ENCODE assay signal across 13 cellular contexts in genomic region chr1:12525311-12526181, GRCh38.
DNase-seq lines count a peak whose midpoint lies in the region; ATAC-seq and TF ChIP-seq lines count a peak whose summit lies in the region.
"Had no signal": no experiment of that assay in that cellular context is flagged by ENCODE, and none has a peak within 500 bp of the region (broad histone marks: within the 10 kb centered on the region; RNA-seq: fewer than 3 reads in every experiment).

No MANE protein-coding gene starts in this region.

- H3K27me3 Mint-ChIP-seq in activated CD4-positive, alpha-beta T cell treated with anti-CD3 and anti-CD28 coated beads, Interleukin-2, amount 10 ng/mL, durations not matched to agents 24 days and 14 days: no peaks in the 10 kb centered on the region
- no peaks in the 10 kb centered on the region for H3K27me3 Mint-ChIP-seq in activated CD4-positive, alpha-beta T cell treated with anti-CD3 and anti-CD28 coated beads, Interleukin-2, amount 10 ng/mL, durations not matched to agents 7 days and 5 days
- no peaks in the 10 kb centered on the region for H3K27me3 Mint-ChIP-seq in naive thymus-derived CD4-positive, alpha-beta T cell
- H3K27me3 Mint-ChIP-seq: activated CD8-positive, alpha-beta memory T cell treated with anti-CD3 and anti-CD28 coated beads, Interleukin-2, amount 10 ng/mL, durations not matched to agents 7 days and 5 days had no signal

- peaks cover 19% of the 10 kb centered on the region for H3K4me1 Mint-ChIP-seq in activated CD4-positive, alpha-beta T cell treated with anti-CD3 and anti-CD28 coated beads, Interleukin-2, amount 10 ng/mL, durations not matched to agents 24 days and 14 days
- H3K4me1 Mint-ChIP-seq in activated CD4-positive, alpha-beta T cell treated with anti-CD3 and anti-CD28 coated beads, Interleukin-2, amount 10 ng/mL, durations not matched to agents 7 days and 5 days: peaks cover 14% of the 10 kb centered on the region
- peaks cover 12 to 22% (median 15%) of the 10 kb centered on the region in 7 donors for H3K4me1 Mint-ChIP-seq in naive thymus-derived CD4-positive, alpha-beta T cell

- H3K27me3 ChIP-seq in naive thymus-derived CD4-positive, alpha-beta T cell (ENCODE audit: control insufficient read depth in 2 of 2, insufficient read depth in 2 of 2, low read length in 2 of 2): no peaks in the 10 kb centered on the region

- DNase-seq in activated CD4-positive, alpha-beta T cell treated with anti-CD3 and anti-CD28 coated beads, Interleukin-2, amount 10 ng/mL, durations not matched to agents 24 days and 14 days: no peak
- no peak for DNase-seq in activated CD4-positive, alpha-beta T cell treated with anti-CD3 and anti-CD28 coated beads, Interleukin-2, amount 10 ng/mL, durations not matched to agents 7 days and 5 days
- DNase-seq in choroid plexus epithelial cell (ENCODE audit: low read depth): peak; percentile 63
- DNase-seq in naive thymus-derived CD4-positive, alpha-beta T cell: no peak
- DNase-seq in ureter (ENCODE audit: low spot score): peak; percentile 75
- no peak for DNase-seq in EL
- no peak for DNase-seq in glomerular visceral epithelial cell (ENCODE audit: extremely low spot score)
- DNase-seq: ACHN; activated CD8-positive, alpha-beta memory T cell treated with anti-CD3 and anti-CD28 coated beads, Interleukin-2, amount 10 ng/mL, durations not matched to agents 7 days and 5 days; NCI-H1436; SIG-M5 had no signal

- no peak for TF ChIP-seq CTCF in choroid plexus epithelial cell (conservative IDR thresholded peaks at IDR 0.05; ENCODE audit: low read depth, low read length)

- H3K4me3 Mint-ChIP-seq in activated CD4-positive, alpha-beta T cell treated with anti-CD3 and anti-CD28 coated beads, Interleukin-2, amount 10 ng/mL, durations not matched to agents 24 days and 14 days: no peak overlapping the region
- no peak overlapping the region for H3K4me3 Mint-ChIP-seq in activated CD4-positive, alpha-beta T cell treated with anti-CD3 and anti-CD28 coated beads, Interleukin-2, amount 10 ng/mL, durations not matched to agents 7 days and 5 days
- H3K4me3 Mint-ChIP-seq in naive thymus-derived CD4-positive, alpha-beta T cell: no peak overlapping the region
- H3K4me3 Mint-ChIP-seq: activated CD8-positive, alpha-beta memory T cell treated with anti-CD3 and anti-CD28 coated beads, Interleukin-2, amount 10 ng/mL, durations not matched to agents 7 days and 5 days had no signal

- H3K27ac Mint-ChIP-seq in activated CD4-positive, alpha-beta T cell treated with anti-CD3 and anti-CD28 coated beads, Interleukin-2, amount 10 ng/mL, durations not matched to agents 24 days and 14 days: peak overlapping the region; percentile 56
- no peak overlapping the region for H3K27ac Mint-ChIP-seq in activated CD4-positive, alpha-beta T cell treated with anti-CD3 and anti-CD28 coated beads, Interleukin-2, amount 10 ng/mL, durations not matched to agents 7 days and 5 days
- peak overlapping the region in 8 of 9 donors; percentile 6 to 76 (median 50) for H3K27ac Mint-ChIP-seq in naive thymus-derived CD4-positive, alpha-beta T cell
- H3K27ac Mint-ChIP-seq: activated CD8-positive, alpha-beta memory T cell treated with anti-CD3 and anti-CD28 coated beads, Interleukin-2, amount 10 ng/mL, durations not matched to agents 7 days and 5 days had no signal

- H3K4me1 ChIP-seq in naive thymus-derived CD4-positive, alpha-beta T cell (ENCODE audit: control insufficient read depth in 2 of 2, insufficient read depth in 2 of 2, low read length in 2 of 2): peaks cover 0 to 4% of the 10 kb centered on the region in 2 donors

- H3K27ac ChIP-seq in naive thymus-derived CD4-positive, alpha-beta T cell (ENCODE audit: low read depth, low read length): no peak overlapping the region

- no peaks in the 10 kb centered on the region for H3K36me3 ChIP-seq in naive thymus-derived CD4-positive, alpha-beta T cell (ENCODE audit: control insufficient read depth in 2 of 3, insufficient read depth in 3 of 3, low read length in 3 of 3)

- peaks cover 8% of the 10 kb centered on the region for H3K36me3 Mint-ChIP-seq in activated CD4-positive, alpha-beta T cell treated with anti-CD3 and anti-CD28 coated beads, Interleukin-2, amount 10 ng/mL, durations not matched to agents 24 days and 14 days (ENCODE audit: low read depth)
- H3K36me3 Mint-ChIP-seq in activated CD4-positive, alpha-beta T cell treated with anti-CD3 and anti-CD28 coated beads, Interleukin-2, amount 10 ng/mL, durations not matched to agents 7 days and 5 days (ENCODE audit: low read depth): no peaks in the 10 kb centered on the region
- H3K36me3 Mint-ChIP-seq in naive thymus-derived CD4-positive, alpha-beta T cell: peaks cover 0 to 15% (median 8%) of the 10 kb centered on the region in 5 donors

- ATAC-seq in naive thymus-derived CD4-positive, alpha-beta T cell: no peak
- no peak for ATAC-seq in HG03108 (IDR thresholded peaks at IDR 0.05; ENCODE audit: unreplicated experiment)
- ATAC-seq: activated CD8-positive, alpha-beta memory T cell treated with anti-CD3 and anti-CD28 coated beads, Interleukin-2, amount 10 ng/mL, durations not matched to agents 7 days and 5 days had no signal

- CTCF ChIA-PET in activated CD4-positive, alpha-beta T cell treated with anti-CD3 and anti-CD28 coated beads, Interleukin-2, amount 10 ng/mL, durations not matched to agents 7 days and 5 days (lab: Charles Lee): interaction anchor here (1.3 kb wide), 2 partner anchors 15 to 50 kb away, joined by 3 read pairs; no protein-coding TSS in a partner anchor
- CTCF ChIA-PET in naive thymus-derived CD4-positive, alpha-beta T cell (lab: Charles Lee): interaction anchor here (0.6 kb wide), 1 partner anchor 66 kb away, joined by 3 read pairs; no protein-coding TSS in a partner anchor

- intact Hi-C loops in activated CD4-positive, alpha-beta T cell treated with anti-CD3 and anti-CD28 coated beads, Interleukin-2, amount 10 ng/mL, durations not matched to agents 24 days and 14 days (cut with micrococcal nuclease): no loop called here
- intact Hi-C loops in naive thymus-derived CD4-positive, alpha-beta T cell (cut with micrococcal nuclease): no loop called here

- POLR2A ChIA-PET in activated CD4-positive, alpha-beta T cell treated with anti-CD3 and anti-CD28 coated beads, Interleukin-2, amount 10 ng/mL, durations not matched to agents 7 days and 5 days (lab: Charles Lee): interaction anchor here (0.6 kb wide), 1 partner anchor 137 kb away, joined by 3 read pairs; no protein-coding TSS in a partner anchor
- POLR2A ChIA-PET in naive thymus-derived CD4-positive, alpha-beta T cell (lab: Charles Lee): interaction anchor here (1.6 kb wide), 1 partner anchor 87 kb away, joined by 4 read pairs; no protein-coding TSS in a partner anchor

- H3K9me3 ChIP-seq in naive thymus-derived CD4-positive, alpha-beta T cell (ENCODE audit: control insufficient read depth in 2 of 3, low read length in 3 of 3): no peaks in the 10 kb centered on the region

- H3K9me3 Mint-ChIP-seq in activated CD4-positive, alpha-beta T cell treated with anti-CD3 and anti-CD28 coated beads, Interleukin-2, amount 10 ng/mL, durations not matched to agents 24 days and 14 days: no peaks in the 10 kb centered on the region
- peaks cover 5% of the 10 kb centered on the region for H3K9me3 Mint-ChIP-seq in activated CD4-positive, alpha-beta T cell treated with anti-CD3 and anti-CD28 coated beads, Interleukin-2, amount 10 ng/mL, durations not matched to agents 7 days and 5 days
- peaks cover 0 to 3% (median 0%) of the 10 kb centered on the region in 11 donors for H3K9me3 Mint-ChIP-seq in naive thymus-derived CD4-positive, alpha-beta T cell

- no peak overlapping the region for H3K4me3 ChIP-seq in choroid plexus epithelial cell (ENCODE audit: low read depth, low read length)
- H3K4me3 ChIP-seq in naive thymus-derived CD4-positive, alpha-beta T cell (ENCODE audit: low read length): no peak overlapping the region
- H3K4me3 ChIP-seq: smooth muscle cell had no signal

Comparison
In these comparisons a context has a peak if more than half of its experiments do, and no peak if none do; other contexts are left out.
1. DNase-seq: peak in choroid plexus epithelial cell (single experiment) and ureter (single experiment); none in activated CD4-positive, alpha-beta T cell treated with anti-CD3 and anti-CD28 coated beads, Interleukin-2, amount 10 ng/mL, durations not matched to agents 24 days and 14 days (single experiment), activated CD4-positive, alpha-beta T cell treated with anti-CD3 and anti-CD28 coated beads, Interleukin-2, amount 10 ng/mL, durations not matched to agents 7 days and 5 days (single experiment), naive thymus-derived CD4-positive, alpha-beta T cell (0 of 9), EL (single experiment) and glomerular visceral epithelial cell (single experiment).